In genomic region chr10:82409671-82410070, GRCh38 we compare ENCODE assay signal across 25 cellular contexts.
"Had no signal": no experiment of that assay in that cellular context is flagged by ENCODE, and none has a peak within 500 bp of the region (broad histone marks: within the 10 kb centered on the region; RNA-seq: fewer than 3 reads in every experiment).

No MANE protein-coding gene starts in this region.

- DNase-seq: activated CD4-positive, alpha-beta T cell treated with anti-CD3 and anti-CD28 coated beads for 4 hours; activated CD4-positive, alpha-beta T cell treated with anti-CD3 and anti-CD28 coated beads, Interleukin-2, amount 50 U/mL, for 4 hours; activated CD8-positive, alpha-beta memory T cell treated with anti-CD3 and anti-CD28 coated beads, Interleukin-2, amount 50 U/mL, for 48 hours; activated CD8-positive, alpha-beta T cell treated with anti-CD3 and anti-CD28 coated beads, Interleukin-2, amount 10 ng/mL, durations not matched to agents 7 days and 5 days; activated naive CD4-positive, alpha-beta T cell treated with anti-CD3 and anti-CD28 coated beads, Interleukin-2, amount 50 U/mL, for 16 hours; activated naive CD8-positive, alpha-beta T cell treated with anti-CD3 and anti-CD28 coated beads, Interleukin-2, amount 10 ng/mL, durations not matched to agents 7 days and 5 days; activated T-cell treated with anti-CD3 and anti-CD28 coated beads, Interleukin-2, amount 50 U/mL, for 1 hour; adrenal gland; anterior cingulate cortex; cerebellar nuclear complex; Kasumi-1; KBM-7; NCI-H1092 treated with DMSO at 0.1 percent for 48 hours; NCI-H1417 treated with DMSO at 0.1 percent for 48 hours; NCI-H1694; NCI-H2029; NCI-H2107; NCI-H446 treated with DMSO at 0.1 percent for 48 hours; NCI-H526; NCI-H82; Peyer's patch; Right ventricle myocardium superior; SW 1271 had no signal

- ATAC-seq: activated CD4-positive, CD25-positive, alpha-beta regulatory T cell treated with anti-CD3 and anti-CD28 coated beads, Interleukin-2, amount 50 U/mL, for 24 hours; activated CD8-positive, alpha-beta T cell treated with anti-CD3 and anti-CD28 coated beads, Interleukin-2, amount 10 ng/mL, durations not matched to agents 7 days and 5 days; SK-N-SH treated with all-trans-retinoic acid at 6 μM for 48 hours had no signal
